Comparison of ENCODE assay signal across 19 cellular contexts in the genomic region with DNA sequence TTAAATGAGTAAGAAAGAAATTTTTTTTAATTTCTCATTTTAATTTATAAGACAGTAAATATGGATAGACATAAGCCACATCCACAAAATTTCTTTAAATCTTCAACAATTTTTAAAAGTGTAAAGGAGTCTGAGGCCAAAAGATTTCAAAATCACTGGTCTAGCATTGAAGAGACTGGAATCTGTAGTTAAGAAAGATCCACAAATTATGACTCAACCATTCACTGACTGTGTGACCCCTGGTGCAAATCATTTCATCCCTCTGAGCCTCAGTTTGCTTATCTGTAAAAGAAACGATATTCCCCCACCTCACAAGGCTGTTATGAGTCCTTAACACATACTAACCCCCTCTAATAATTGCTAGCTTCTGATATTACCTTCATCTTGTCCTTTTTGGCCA.
A peak's percentile ranks its signal among the peaks of the same experiment; 100 is the strongest.
DNase-seq lines count a peak whose midpoint lies in the region; ATAC-seq and TF ChIP-seq lines count a peak whose summit lies in the region.
"Had no signal": no experiment of that assay in that cellular context is flagged by ENCODE, and none has a peak within 500 bp of the region (broad histone marks: within the 10 kb centered on the region; RNA-seq: fewer than 3 reads in every experiment).

No MANE protein-coding gene starts in this region.

- H3K4me2 ChIP-seq in Karpas-422 (ENCODE audit: low read depth, low read length, poor library complexity, severe bottlenecking), result no peak overlapping the region
- no peak overlapping the region for H3K4me2 ChIP-seq in neuronal stem cell (ENCODE audit: insufficient read depth, low read length, poor library complexity, severe bottlenecking)

- H3K36me3 ChIP-seq in Karpas-422 (ENCODE audit: insufficient read depth, low read length), result peaks cover 25% of the 10 kb centered on the region; the same call in 1 of the 2 replicates
- no peaks in the 10 kb centered on the region for H3K36me3 ChIP-seq in neuronal stem cell (replicated peaks in 1 of 2; ENCODE audit: control insufficient read depth in 2 of 2, insufficient read depth in 2 of 2, low read length in 2 of 2)
- no peaks in the 10 kb centered on the region for H3K36me3 ChIP-seq in CD8-positive, alpha-beta memory T cell (ENCODE audit: insufficient read depth, low read length)
- H3K36me3 ChIP-seq: colonic mucosa had no signal

- H3K79me1 ChIP-seq in neuronal stem cell (ENCODE audit: low read depth, low read length), result no peaks in the 10 kb centered on the region

- H3K27me3 Mint-ChIP-seq in CD8-positive, alpha-beta memory T cell, result peaks cover 8 to 51% of the 10 kb centered on the region in 2 donors

- TF ChIP-seq CTCF in AG10803 (conservative IDR thresholded peaks at IDR 0.05; ENCODE audit: low read length), result no peak

- no peaks in the 10 kb centered on the region for H3K27me3 ChIP-seq in Karpas-422 (ENCODE audit: low read length)
- no peaks in the 10 kb centered on the region for H3K27me3 ChIP-seq in neuronal stem cell (ENCODE audit: control insufficient read depth in 3 of 3, insufficient read depth in 3 of 3, low read depth in 1 of 3, low read length in 3 of 3)
- H3K27me3 ChIP-seq in CD8-positive, alpha-beta memory T cell (ENCODE audit: insufficient read depth, low read length, poor library complexity, severe bottlenecking), result no peaks in the 10 kb centered on the region
- H3K27me3 ChIP-seq: colonic mucosa had no signal

- no peak overlapping the region for H2BK12ac ChIP-seq in neuronal stem cell (ENCODE audit: low read length)

- H3K27ac ChIP-seq in Karpas-422 (ENCODE audit: low read length) (peak overlapping the region; percentile 12; the same call in 1 of the 2 replicates), neuronal stem cell (replicated peaks; ENCODE audit: low read length) (no peak overlapping the region)
- no peak overlapping the region for H3K27ac ChIP-seq in CD8-positive, alpha-beta memory T cell (ENCODE audit: low read depth, low read length)
- H3K27ac ChIP-seq: colonic mucosa had no signal

- H3K9me3 ChIP-seq in Karpas-422 (ENCODE audit: low read length), result no peaks in the 10 kb centered on the region
- no peaks in the 10 kb centered on the region for H3K9me3 ChIP-seq in neuronal stem cell (replicated peaks in 1 of 2; ENCODE audit: control insufficient read depth in 2 of 2, insufficient read depth in 1 of 2, low read depth in 1 of 2, low read length in 2 of 2)
- H3K9me3 ChIP-seq in CD8-positive, alpha-beta memory T cell (ENCODE audit: low read length), result no peaks in the 10 kb centered on the region
- H3K9me3 ChIP-seq: colonic mucosa, psoas muscle had no signal

- H2BK15ac ChIP-seq in neuronal stem cell (ENCODE audit: low read length), result no peak overlapping the region

- H4K8ac ChIP-seq in neuronal stem cell (ENCODE audit: low read depth, low read length), result no peak overlapping the region

- H3K23ac ChIP-seq in neuronal stem cell (ENCODE audit: low read depth, low read length, poor library complexity), result no peak overlapping the region

- no peak overlapping the region for H3K27ac Mint-ChIP-seq in CD8-positive, alpha-beta memory T cell
- H3K27ac Mint-ChIP-seq: activated naive CD8-positive, alpha-beta T cell treated with anti-CD3 and anti-CD28 coated beads for 36 hours; activated T-helper 17 cell treated with anti-CD3 and anti-CD28 coated beads, Interleukin-2, amount 50 U/mL, for 72 hours; nephron progenitor cell had no signal

- no peaks in the 10 kb centered on the region for H4K20me1 ChIP-seq in Karpas-422 (ENCODE audit: insufficient read depth, low read depth, low read length)

- H3K9me2 ChIP-seq in Karpas-422 (replicated peaks; ENCODE audit: insufficient read depth, low read length), result no peaks in the 10 kb centered on the region

- H3K9me3 Mint-ChIP-seq in CD8-positive, alpha-beta memory T cell, result no peaks in the 10 kb centered on the region
- H3K9me3 Mint-ChIP-seq: activated naive CD8-positive, alpha-beta T cell treated with anti-CD3 and anti-CD28 coated beads for 36 hours; activated T-helper 17 cell treated with anti-CD3 and anti-CD28 coated beads, Interleukin-2, amount 50 U/mL, for 72 hours; nephron progenitor cell had no signal

- POLR2A ChIA-PET in CD8-positive, alpha-beta memory T cell (lab: Charles Lee), result no interaction called here

- ATAC-seq in HG02970 (IDR thresholded peaks at IDR 0.05; ENCODE audit: low FRiP score, unreplicated experiment), result no peak
- no peak for ATAC-seq in HG02973 (IDR thresholded peaks at IDR 0.05; ENCODE audit: unreplicated experiment)
- ATAC-seq: activated T-helper 17 cell treated with anti-CD3 and anti-CD28 coated beads, Interleukin-2, amount 50 U/mL, for 72 hours; psoas muscle had no signal

- no peak overlapping the region for H3K4ac ChIP-seq in neuronal stem cell (ENCODE audit: low read length)

- H3K18ac ChIP-seq in neuronal stem cell (ENCODE audit: low read length), result no peak overlapping the region

- H3K4me3 ChIP-seq in AG10803 (ENCODE audit: low read length) (no peak overlapping the region), Karpas-422 (ENCODE audit: low read length) (no peak overlapping the region), neuronal stem cell (ENCODE audit: low read length in 2 of 2) (no peak overlapping the region)
- H3K4me3 ChIP-seq in CD8-positive, alpha-beta memory T cell (ENCODE audit: low read length), result no peak overlapping the region
- H3K4me3 ChIP-seq: colonic mucosa, psoas muscle had no signal

- H3K36me3 Mint-ChIP-seq in CD8-positive, alpha-beta memory T cell, result no peaks in the 10 kb centered on the region
- H3K36me3 Mint-ChIP-seq: activated naive CD8-positive, alpha-beta T cell treated with anti-CD3 and anti-CD28 coated beads for 36 hours had no signal

- no peak overlapping the region for H2BK5ac ChIP-seq in neuronal stem cell (ENCODE audit: low read length)

- peaks cover 89% of the 10 kb centered on the region for H3K4me1 ChIP-seq in Karpas-422 (ENCODE audit: low read length)
- peaks cover 0 to 6% of the 10 kb centered on the region in 2 donors for H3K4me1 ChIP-seq in neuronal stem cell (ENCODE audit: control insufficient read depth in 2 of 2, insufficient read depth in 1 of 2, low read depth in 1 of 2, low read length in 2 of 2)
- peaks cover 14% of the 10 kb centered on the region for H3K4me1 ChIP-seq in CD8-positive, alpha-beta memory T cell (ENCODE audit: insufficient read depth, low read length)
- H3K4me1 ChIP-seq: colonic mucosa had no signal

- H2AFZ ChIP-seq in Karpas-422 (ENCODE audit: low read length) (no peak overlapping the region), neuronal stem cell (ENCODE audit: low read length) (no peak overlapping the region)

- H3K9ac ChIP-seq in Karpas-422 (ENCODE audit: low read length), result no peak overlapping the region
- no peak overlapping the region for H3K9ac ChIP-seq in neuronal stem cell (ENCODE audit: low read depth, low read length, poor library complexity)

- no peak overlapping the region for H3K14ac ChIP-seq in neuronal stem cell (ENCODE audit: low read length)

- peaks cover 0 to 8% (median 7%) of the 10 kb centered on the region in 3 donors for H3K4me1 Mint-ChIP-seq in CD8-positive, alpha-beta memory T cell

- WGBS in neuronal stem cell (ENCODE audit: extremely low coverage in 2 of 2, insufficient read length in 2 of 2, insufficient replicate concordance in 1 of 2), 2 donors, result no CpG with 5 or more reads among the region's 1 CpG

- no peak overlapping the region for H4K91ac ChIP-seq in neuronal stem cell (ENCODE audit: low read depth, low read length, poor library complexity)

- peaks cover 98% of the 10 kb centered on the region for H3K79me2 ChIP-seq in Karpas-422 (ENCODE audit: low read length)

- CTCF ChIA-PET in CD8-positive, alpha-beta memory T cell (lab: Charles Lee), result no interaction called here

- no peak overlapping the region for H2BK120ac ChIP-seq in neuronal stem cell (ENCODE audit: low read depth, low read length)

- no peak overlapping the region for H2AK5ac ChIP-seq in neuronal stem cell (ENCODE audit: low read depth, low read length)

- no peak overlapping the region for H3K4me3 Mint-ChIP-seq in CD8-positive, alpha-beta memory T cell
- H3K4me3 Mint-ChIP-seq: activated naive CD8-positive, alpha-beta T cell treated with anti-CD3 and anti-CD28 coated beads for 36 hours; activated T-helper 17 cell treated with anti-CD3 and anti-CD28 coated beads, Interleukin-2, amount 50 U/mL, for 72 hours; nephron progenitor cell had no signal

- peak; percentile 60 for DNase-seq in AG10803 (ENCODE audit: low read depth)
- DNase-seq in Karpas-422, result no peak
- peak; percentile 66 for DNase-seq in fibroblast of gingiva (ENCODE audit: low read depth)
- DNase-seq in renal cortical epithelial cell (ENCODE audit: low read depth), result peak; percentile 17
- no peak for DNase-seq in neuronal stem cell (ENCODE audit: low spot score)
- DNase-seq in CD8-positive, alpha-beta memory T cell, result no peak
- DNase-seq: ACHN; activated CD4-positive, alpha-beta T cell treated with anti-CD3 and anti-CD28 coated beads for 48 hours; activated naive CD8-positive, alpha-beta T cell treated with anti-CD3 and anti-CD28 coated beads for 36 hours; colonic mucosa; DMS 273 treated with DMSO at 0.1 percent for 48 hours; MV-4-11; NCI-H187; nephron progenitor cell; psoas muscle; stimulated activated CD4-positive, alpha-beta T cell treated with anti-CD3 and anti-CD28 coated beads, Interleukin-12 subunit alpha, Interleukin-12 subunit beta, amount 100 ng/mL, for 4 hours had no signal

Comparison
In these comparisons a context has a peak if more than half of its experiments do, and no peak if none do; other contexts are left out.
1. DNase-seq: peak in AG10803 (single experiment), fibroblast of gingiva (single experiment) and renal cortical epithelial cell (single experiment); none in Karpas-422 (single experiment), neuronal stem cell (single experiment) and CD8-positive, alpha-beta memory T cell (0 of 5).